ENCODE assay signal across 11 cellular contexts in the genomic region with DNA sequence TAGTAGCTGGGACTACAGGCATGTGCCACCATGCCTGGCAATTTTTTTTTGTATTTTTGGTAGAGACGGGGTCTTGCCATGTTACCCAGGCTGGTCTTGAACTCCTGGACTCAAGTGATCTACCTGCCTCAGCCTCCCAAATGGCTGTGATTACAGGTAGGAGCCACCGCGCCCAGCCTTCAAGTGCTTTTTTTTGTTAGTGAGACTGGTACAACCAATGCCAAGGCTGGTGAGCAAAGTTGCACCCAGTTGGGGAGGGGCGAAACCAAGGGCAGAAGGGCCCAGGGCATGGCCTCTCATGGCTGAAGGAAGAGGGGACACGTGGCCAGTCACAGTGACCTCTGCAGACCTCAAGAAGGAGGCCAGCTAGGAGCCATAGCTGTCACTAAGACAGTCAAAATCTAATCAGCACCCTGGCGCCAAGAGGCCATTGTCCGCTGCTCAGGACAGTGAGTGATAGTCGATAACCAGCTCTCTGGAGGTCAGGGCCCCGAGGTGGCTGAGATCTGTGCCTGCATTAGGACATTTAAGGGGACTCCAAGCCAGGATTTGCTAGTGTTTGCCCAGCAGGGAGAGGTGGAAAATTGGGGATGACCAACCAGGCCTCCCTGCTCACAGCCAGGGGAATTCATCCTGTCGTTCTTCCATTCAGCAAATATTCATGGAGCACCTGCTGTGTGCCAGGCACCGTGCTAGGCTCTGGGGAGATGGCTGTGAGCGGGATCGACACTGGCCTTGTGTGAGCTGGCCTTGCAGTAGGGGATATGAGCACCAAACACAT. TPM values are rescaled to one million over a fixed set of nuclear protein-coding genes. Genes with fewer than 3 reads are reported as not detected.
DNase-seq lines count a peak whose midpoint lies in the region; ATAC-seq and TF ChIP-seq lines count a peak whose summit lies in the region.
"Had no signal": no experiment of that assay in that cellular context is flagged by ENCODE, and none has a peak within 500 bp of the region (broad histone marks: within the 10 kb centered on the region; RNA-seq: fewer than 3 reads in every experiment).

No MANE protein-coding gene starts in this region.

- H3K4me1 ChIP-seq in right atrium auricular region (peaks cover 0 to 55% of the 10 kb centered on the region in 2 donors), breast epithelium (peaks cover 9 to 18% of the 10 kb centered on the region in 2 donors), upper lobe of left lung (peaks cover 97 to 100% (median 98%) of the 10 kb centered on the region in 4 donors)
- H3K4me1 ChIP-seq in effector memory CD4-positive, alpha-beta T cell (ENCODE audit: control insufficient read depth, insufficient read depth, low read length, poor library complexity, severe bottlenecking): peaks cover 65% of the 10 kb centered on the region

- peaks cover 63 to 100% (median 90%) of the 10 kb centered on the region in 3 donors for H3K4me1 Mint-ChIP-seq in naive B cell

- no peak for ATAC-seq in left ventricle myocardium superior
- ATAC-seq in naive B cell (ENCODE audit: low read depth in 2 of 2): no peak
- ATAC-seq in upper lobe of left lung (ENCODE audit: low FRiP score in 2 of 2): no peak
- no peak for ATAC-seq in SK-N-SH treated with all-trans-retinoic acid at 6 μM for 48 hours

- DNase-seq in right atrium auricular region (ENCODE audit: low spot score) (no peak), left ventricle myocardium superior (no peak), breast epithelium (ENCODE audit: low spot score in 2 of 2) (no peak), naive B cell (no peak), upper lobe of left lung (no peak), KBM-7 (no peak)
- no peak for DNase-seq in effector memory CD4-positive, alpha-beta T cell
- DNase-seq: islet precursor cell, NCI-H1092 treated with DMSO at 0.1 percent for 48 hours had no signal

- peak overlapping the region; percentile 82 to 96 (median 90) for H3K27ac Mint-ChIP-seq in naive B cell

- peak overlapping the region in 7 of 8 donors; percentile 46 to 99 (median 83) for H3K4me3 Mint-ChIP-seq in naive B cell

- TF ChIP-seq EP300 in upper lobe of left lung (IDR thresholded peaks at IDR 0.05): no peak

- H3K9me3 ChIP-seq in right atrium auricular region: no peaks in the 10 kb centered on the region
- H3K9me3 ChIP-seq in breast epithelium: no peaks in the 10 kb centered on the region
- H3K9me3 ChIP-seq in upper lobe of left lung: no peaks in the 10 kb centered on the region
- no peaks in the 10 kb centered on the region for H3K9me3 ChIP-seq in effector memory CD4-positive, alpha-beta T cell (ENCODE audit: control insufficient read depth, low read length)

- in situ Hi-C loops in KBM-7 (cut with MboI; ENCODE audit: low pct_unique_long_range_greater_than_20kb, low sequenced_read_pairs): no loop called here

- H3K27ac ChIP-seq in right atrium auricular region: peak overlapping the region; percentile 8 to 17
- H3K27ac ChIP-seq in breast epithelium: peak overlapping the region; percentile 97 to 98
- peak overlapping the region; percentile 93 to 100 (median 98) for H3K27ac ChIP-seq in upper lobe of left lung
- no peak overlapping the region for H3K27ac ChIP-seq in effector memory CD4-positive, alpha-beta T cell (ENCODE audit: insufficient read depth, low read length, poor library complexity, severe bottlenecking)
- H3K27ac ChIP-seq: C4-2B had no signal

- intact Hi-C loops in left ventricle myocardium superior (cut with micrococcal nuclease) (no loop called here), breast epithelium (cut with DNase I; ENCODE audit: low total_unique reads) (loop anchor here (10.0 kb wide), 1 partner anchor 69 kb away; no protein-coding TSS in a partner anchor)

- 77 to 96% methylated on average over 9 to 13 of the region's 13 CpGs for WGBS in upper lobe of left lung, 2 donors

- H3K27me3 Mint-ChIP-seq in naive B cell: no peaks in the 10 kb centered on the region

- H3K27me3 ChIP-seq in right atrium auricular region: no peaks in the 10 kb centered on the region
- H3K27me3 ChIP-seq in breast epithelium: no peaks in the 10 kb centered on the region
- H3K27me3 ChIP-seq in upper lobe of left lung: no peaks in the 10 kb centered on the region
- H3K27me3 ChIP-seq in effector memory CD4-positive, alpha-beta T cell (replicated peaks; ENCODE audit: control insufficient read depth, insufficient read depth, low read length, poor library complexity, severe bottlenecking): no peaks in the 10 kb centered on the region

- no peak for TF ChIP-seq POLR2A in breast epithelium (IDR thresholded peaks at IDR 0.05)
- TF ChIP-seq POLR2A in upper lobe of left lung (IDR thresholded peaks at IDR 0.05): no peak

- H3K36me3 Mint-ChIP-seq in naive B cell: peaks cover 13 to 32% of the 10 kb centered on the region in 2 donors

- no peaks in the 10 kb centered on the region for H3K36me3 ChIP-seq in right atrium auricular region
- no peaks in the 10 kb centered on the region for H3K36me3 ChIP-seq in breast epithelium
- H3K36me3 ChIP-seq in upper lobe of left lung: peaks cover 0 to 31% (median 0%) of the 10 kb centered on the region in 4 donors
- H3K36me3 ChIP-seq in effector memory CD4-positive, alpha-beta T cell (ENCODE audit: control insufficient read depth, insufficient read depth, low read length): peaks cover 8% of the 10 kb centered on the region

- TF ChIP-seq CTCF in right atrium auricular region (IDR thresholded peaks at IDR 0.05) (no peak), breast epithelium (IDR thresholded peaks at IDR 0.05) (no peak), upper lobe of left lung (IDR thresholded peaks at IDR 0.05) (no peak)

- H3K9me3 Mint-ChIP-seq in naive B cell: no peaks in the 10 kb centered on the region

- H3K4me3 ChIP-seq in right atrium auricular region (no peak overlapping the region), breast epithelium (no peak overlapping the region), upper lobe of left lung (no peak overlapping the region)
- H3K4me3 ChIP-seq in effector memory CD4-positive, alpha-beta T cell (ENCODE audit: insufficient read depth, low read depth, low read length, poor library complexity, severe bottlenecking): no peak overlapping the region

TF ChIP-seq in SK-N-SH treated with all-trans-retinoic acid at 6 μM for 48 hours, 23 proteins besides CTCF, POLR2A, EP300 and RAD21:
- TF ChIP-seq TCF4 (CRISPR knock-in tag; IDR thresholded peaks at IDR 0.05; ENCODE audit: borderline replicate concordance) (no peak), ISL1 (CRISPR knock-in tag; IDR thresholded peaks at IDR 0.05) (no peak), OSR1 (CRISPR knock-in tag; IDR thresholded peaks at IDR 0.05) (no peak), ZNF8 (CRISPR knock-in tag; IDR thresholded peaks at IDR 0.05) (no peak), ARNTL (CRISPR knock-in tag; IDR thresholded peaks at IDR 0.05; ENCODE audit: borderline replicate concordance, low read depth) (no peak), RARB (CRISPR knock-in tag; IDR thresholded peaks at IDR 0.05) (no peak)
- TF ChIP-seq, protein P1, sequence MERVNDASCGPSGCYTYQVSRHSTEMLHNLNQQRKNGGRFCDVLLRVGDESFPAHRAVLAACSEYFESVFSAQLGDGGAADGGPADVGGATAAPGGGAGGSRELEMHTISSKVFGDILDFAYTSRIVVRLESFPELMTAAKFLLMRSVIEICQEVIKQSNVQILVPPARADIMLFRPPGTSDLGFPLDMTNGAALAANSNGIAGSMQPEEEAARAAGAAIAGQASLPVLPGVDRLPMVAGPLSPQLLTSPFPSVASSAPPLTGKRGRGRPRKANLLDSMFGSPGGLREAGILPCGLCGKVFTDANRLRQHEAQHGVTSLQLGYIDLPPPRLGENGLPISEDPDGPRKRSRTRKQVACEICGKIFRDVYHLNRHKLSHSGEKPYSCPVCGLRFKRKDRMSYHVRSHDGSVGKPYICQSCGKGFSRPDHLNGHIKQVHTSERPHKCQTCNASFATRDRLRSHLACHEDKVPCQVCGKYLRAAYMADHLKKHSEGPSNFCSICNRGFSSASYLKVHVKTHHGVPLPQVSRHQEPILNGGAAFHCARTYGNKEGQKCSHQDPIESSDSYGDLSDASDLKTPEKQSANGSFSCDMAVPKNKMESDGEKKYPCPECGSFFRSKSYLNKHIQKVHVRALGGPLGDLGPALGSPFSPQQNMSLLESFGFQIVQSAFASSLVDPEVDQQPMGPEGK (CRISPR knock-in tag; IDR thresholded peaks at IDR 0.05; ENCODE audit: borderline replicate concordance): no peak

RNA-seq across cellular contexts. Expression of a gene that starts 10.2 kb away (rescaled TPM):
- total RNA-seq in right atrium auricular region (10 to 100 TPM; 11.9 to 35.5 TPM), left ventricle myocardium superior (9.8 TPM), breast epithelium (10 to 100 TPM; 18.7 to 53.4 (median 51.8) TPM), upper lobe of left lung (100 to 1,000 TPM in 5 of 6 donors, 10 to 100 TPM in 1; 87.0 to 202 (median 153) TPM)
- polyA plus RNA-seq in naive B cell (ENCODE audit: low read depth in 6 of 6): 1,000 to 10,000 TPM in 1 of 6 donors, 100 to 1,000 TPM in 5; 355 to 1,202 (median 525) TPM

RNA-seq across cellular contexts. Expression of a gene that starts 55.4 kb away (rescaled TPM):
- total RNA-seq in right atrium auricular region: 10 to 100 TPM; 24.0 to 35.8 TPM
- total RNA-seq in left ventricle myocardium superior: 34.2 TPM
- total RNA-seq in breast epithelium: 10 to 100 TPM; 32.4 to 54.6 (median 51.8) TPM
- 100 to 1,000 TPM; 178 to 217 (median 195) TPM for polyA plus RNA-seq in naive B cell (ENCODE audit: low read depth in 6 of 6)
- 10 to 100 TPM; 14.7 to 50.6 (median 31.0) TPM for total RNA-seq in upper lobe of left lung
